Comparison of ENCODE assay signal across 14 cellular contexts in genomic region chr9:83154821-83155220, GRCh38.
DNase-seq lines count a peak whose midpoint lies in the region; ATAC-seq and TF ChIP-seq lines count a peak whose summit lies in the region.
"Had no signal": no experiment of that assay in that cellular context is flagged by ENCODE, and none has a peak within 500 bp of the region (broad histone marks: within the 10 kb centered on the region; RNA-seq: fewer than 3 reads in every experiment).

No MANE protein-coding gene starts in this region.

- 89 to 93% (median 93%) methylated on average over 2 of the region's 2 CpGs for WGBS in ovary, 3 donors
- 66 to 94% (median 90%) methylated on average over 2 of the region's 2 CpGs for WGBS in adrenal gland, 4 donors

- H3K4me1 ChIP-seq in upper lobe of right lung (no peaks in the 10 kb centered on the region), ovary (ENCODE audit: insufficient read depth) (no peaks in the 10 kb centered on the region), adrenal gland (replicated peaks in 1 of 2) (no peaks in the 10 kb centered on the region)
- H3K4me1 ChIP-seq: heart left ventricle, sigmoid colon had no signal

- intact Hi-C loops in upper lobe of right lung (cut with DNase I) (no loop called here), ovary (cut with DNase I) (no loop called here), adrenal gland (cut with DNase I) (no loop called here)

- H3K9me3 ChIP-seq in upper lobe of right lung (no peaks in the 10 kb centered on the region), ovary (no peaks in the 10 kb centered on the region), adrenal gland (replicated peaks in 1 of 3) (no peaks in the 10 kb centered on the region)
- H3K9me3 ChIP-seq: sigmoid colon had no signal

- ATAC-seq in GM19467 (IDR thresholded peaks at IDR 0.05; ENCODE audit: unreplicated experiment) (peak; percentile 33), upper lobe of right lung (peak; percentile 79)
- ATAC-seq: activated CD8-positive, alpha-beta T cell treated with anti-CD3 and anti-CD28 coated beads for 36 hours; heart left ventricle; T-cell had no signal

- no peaks in the 10 kb centered on the region for H3K36me3 ChIP-seq in upper lobe of right lung
- H3K36me3 ChIP-seq in ovary, result no peaks in the 10 kb centered on the region
- H3K36me3 ChIP-seq in adrenal gland (replicated peaks in 1 of 2), result no peaks in the 10 kb centered on the region
- H3K36me3 ChIP-seq: heart left ventricle, sigmoid colon had no signal

- no peaks in the 10 kb centered on the region for H3K27me3 ChIP-seq in upper lobe of right lung
- no peaks in the 10 kb centered on the region for H3K27me3 ChIP-seq in ovary
- no peaks in the 10 kb centered on the region for H3K27me3 ChIP-seq in adrenal gland
- H3K27me3 ChIP-seq: heart left ventricle, sigmoid colon had no signal

- no peak for TF ChIP-seq EP300 in ovary (IDR thresholded peaks at IDR 0.05)

- no peak for TF ChIP-seq POLR2A in ovary (IDR thresholded peaks at IDR 0.05)
- no peak for TF ChIP-seq POLR2A in adrenal gland (IDR thresholded peaks at IDR 0.05)

- H3K27ac ChIP-seq in epithelial cell of prostate, result peak overlapping the region; percentile 83
- H3K27ac ChIP-seq in upper lobe of right lung, result peak overlapping the region; percentile 34
- H3K27ac ChIP-seq in ovary, result no peak overlapping the region
- H3K27ac ChIP-seq in adrenal gland, result no peak overlapping the region
- H3K27ac ChIP-seq: GM23248, heart left ventricle, sigmoid colon had no signal

- TF ChIP-seq CTCF in upper lobe of right lung (IDR thresholded peaks at IDR 0.05) (no peak), ovary (IDR thresholded peaks at IDR 0.05) (no peak), adrenal gland (IDR thresholded peaks at IDR 0.05) (no peak)

- H3K4me3 ChIP-seq in upper lobe of right lung, result no peak overlapping the region
- no peak overlapping the region for H3K4me3 ChIP-seq in ovary
- H3K4me3 ChIP-seq in adrenal gland, result no peak overlapping the region
- H3K4me3 ChIP-seq: GM23248, heart left ventricle, sigmoid colon had no signal

- DNase-seq in HT1080 (ENCODE audit: low read depth) (peak; percentile 88), epithelial cell of prostate (ENCODE audit: low read depth, low spot score) (peak; percentile 86), upper lobe of right lung (no peak), ovary (no peak), SKM-1 treated with dmso at 0.1 percent for 144 hours (lab: John Stamatoyannopoulos, UW; ENCODE audit: unreplicated experiment) (no peak), adrenal gland (no peak)
- DNase-seq: activated CD8-positive, alpha-beta T cell treated with anti-CD3 and anti-CD28 coated beads for 36 hours; activated naive CD4-positive, alpha-beta T cell treated with anti-CD3 and anti-CD28 coated beads, Interleukin-2, amount 50 U/mL, for 16 hours; heart left ventricle; NCI-H146; sigmoid colon; T-cell had no signal

Comparison
In these comparisons a context has a peak if more than half of its experiments do, and no peak if none do; other contexts are left out.
1. DNase-seq: peak in HT1080 (single experiment) and epithelial cell of prostate (single experiment); none in upper lobe of right lung (single experiment), ovary (0 of 5), SKM-1 treated with dmso at 0.1 percent for 144 hours (single experiment) and adrenal gland (0 of 7).
2. H3K27ac ChIP-seq: peak in epithelial cell of prostate (single experiment) and upper lobe of right lung (single experiment); none in ovary (0 of 2) and adrenal gland (0 of 5).